ENCODE assay signal across 1 cellular context in the genomic region with DNA sequence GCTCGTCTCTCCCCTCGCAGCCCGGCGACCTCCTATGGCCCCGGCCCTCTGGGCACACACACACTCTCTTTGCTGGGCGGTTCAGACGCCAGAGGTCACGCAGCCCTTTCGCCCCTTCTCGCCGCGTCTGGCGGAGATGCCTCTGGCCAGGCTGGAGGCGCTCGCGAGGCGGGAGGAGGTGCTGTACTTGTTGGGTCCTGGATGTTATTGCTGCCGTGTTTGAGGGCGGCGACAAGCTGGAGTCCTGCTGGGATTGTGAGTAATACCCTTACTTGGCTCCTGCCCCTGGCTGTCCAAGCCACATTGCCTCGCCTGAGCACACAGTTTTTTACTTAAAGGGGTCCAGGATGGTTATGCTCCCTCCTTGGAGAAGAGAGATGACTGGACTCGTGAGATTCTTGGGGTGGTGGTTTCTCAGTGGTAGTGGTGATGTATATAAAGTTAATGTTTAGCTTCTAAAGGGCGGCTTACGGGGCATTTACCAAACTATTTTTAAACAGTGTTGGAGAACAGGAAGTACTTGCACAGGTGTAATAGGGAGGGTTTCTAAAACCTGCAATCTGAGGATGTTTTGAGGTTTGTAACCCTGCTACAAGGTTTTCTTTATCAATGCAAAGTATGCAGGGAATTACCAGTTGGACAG.
TF ChIP-seq lines count a peak whose summit lies in the region.

No MANE protein-coding gene starts in this region.

TF ChIP-seq in K562, 482 proteins besides CTCF, POLR2A, EP300 and RAD21 (continued from another document):
- TF ChIP-seq HDAC1 (IDR thresholded peaks at IDR 0.05): peak in 1 of 2 experiments; percentile 65; a peak in 2 of 4 replicates
- no peak; the same call in 1 of the 2 replicates for TF ChIP-seq LCOR (CRISPR knock-in tag; IDR thresholded peaks at IDR 0.05)
- TF ChIP-seq MAFG (tag; conservative IDR thresholded peaks at IDR 0.05): no peak
- TF ChIP-seq BMI1 (IDR thresholded peaks at IDR 0.05; ENCODE audit: low read length): no peak
- no peak; the same call in 1 of the 2 replicates for TF ChIP-seq POLR2AphosphoS2 (IDR thresholded peaks at IDR 0.05; ENCODE audit: low read length)
- peak; percentile 62 for TF ChIP-seq RBBP5 (IDR thresholded peaks at IDR 0.05; ENCODE audit: borderline replicate concordance, insufficient read depth, low read length, poor library complexity, severe bottlenecking)
